1 cellular context compared by ENCODE assay signal in genomic region chr3:17030438-17030837, GRCh38.
TF ChIP-seq lines count a peak whose summit lies in the region.

No MANE protein-coding gene starts in this region.

TF ChIP-seq in GM23338, 12 proteins besides CTCF, POLR2A, EP300 and RAD21 (continued from another document):
- TF ChIP-seq, protein P1, sequence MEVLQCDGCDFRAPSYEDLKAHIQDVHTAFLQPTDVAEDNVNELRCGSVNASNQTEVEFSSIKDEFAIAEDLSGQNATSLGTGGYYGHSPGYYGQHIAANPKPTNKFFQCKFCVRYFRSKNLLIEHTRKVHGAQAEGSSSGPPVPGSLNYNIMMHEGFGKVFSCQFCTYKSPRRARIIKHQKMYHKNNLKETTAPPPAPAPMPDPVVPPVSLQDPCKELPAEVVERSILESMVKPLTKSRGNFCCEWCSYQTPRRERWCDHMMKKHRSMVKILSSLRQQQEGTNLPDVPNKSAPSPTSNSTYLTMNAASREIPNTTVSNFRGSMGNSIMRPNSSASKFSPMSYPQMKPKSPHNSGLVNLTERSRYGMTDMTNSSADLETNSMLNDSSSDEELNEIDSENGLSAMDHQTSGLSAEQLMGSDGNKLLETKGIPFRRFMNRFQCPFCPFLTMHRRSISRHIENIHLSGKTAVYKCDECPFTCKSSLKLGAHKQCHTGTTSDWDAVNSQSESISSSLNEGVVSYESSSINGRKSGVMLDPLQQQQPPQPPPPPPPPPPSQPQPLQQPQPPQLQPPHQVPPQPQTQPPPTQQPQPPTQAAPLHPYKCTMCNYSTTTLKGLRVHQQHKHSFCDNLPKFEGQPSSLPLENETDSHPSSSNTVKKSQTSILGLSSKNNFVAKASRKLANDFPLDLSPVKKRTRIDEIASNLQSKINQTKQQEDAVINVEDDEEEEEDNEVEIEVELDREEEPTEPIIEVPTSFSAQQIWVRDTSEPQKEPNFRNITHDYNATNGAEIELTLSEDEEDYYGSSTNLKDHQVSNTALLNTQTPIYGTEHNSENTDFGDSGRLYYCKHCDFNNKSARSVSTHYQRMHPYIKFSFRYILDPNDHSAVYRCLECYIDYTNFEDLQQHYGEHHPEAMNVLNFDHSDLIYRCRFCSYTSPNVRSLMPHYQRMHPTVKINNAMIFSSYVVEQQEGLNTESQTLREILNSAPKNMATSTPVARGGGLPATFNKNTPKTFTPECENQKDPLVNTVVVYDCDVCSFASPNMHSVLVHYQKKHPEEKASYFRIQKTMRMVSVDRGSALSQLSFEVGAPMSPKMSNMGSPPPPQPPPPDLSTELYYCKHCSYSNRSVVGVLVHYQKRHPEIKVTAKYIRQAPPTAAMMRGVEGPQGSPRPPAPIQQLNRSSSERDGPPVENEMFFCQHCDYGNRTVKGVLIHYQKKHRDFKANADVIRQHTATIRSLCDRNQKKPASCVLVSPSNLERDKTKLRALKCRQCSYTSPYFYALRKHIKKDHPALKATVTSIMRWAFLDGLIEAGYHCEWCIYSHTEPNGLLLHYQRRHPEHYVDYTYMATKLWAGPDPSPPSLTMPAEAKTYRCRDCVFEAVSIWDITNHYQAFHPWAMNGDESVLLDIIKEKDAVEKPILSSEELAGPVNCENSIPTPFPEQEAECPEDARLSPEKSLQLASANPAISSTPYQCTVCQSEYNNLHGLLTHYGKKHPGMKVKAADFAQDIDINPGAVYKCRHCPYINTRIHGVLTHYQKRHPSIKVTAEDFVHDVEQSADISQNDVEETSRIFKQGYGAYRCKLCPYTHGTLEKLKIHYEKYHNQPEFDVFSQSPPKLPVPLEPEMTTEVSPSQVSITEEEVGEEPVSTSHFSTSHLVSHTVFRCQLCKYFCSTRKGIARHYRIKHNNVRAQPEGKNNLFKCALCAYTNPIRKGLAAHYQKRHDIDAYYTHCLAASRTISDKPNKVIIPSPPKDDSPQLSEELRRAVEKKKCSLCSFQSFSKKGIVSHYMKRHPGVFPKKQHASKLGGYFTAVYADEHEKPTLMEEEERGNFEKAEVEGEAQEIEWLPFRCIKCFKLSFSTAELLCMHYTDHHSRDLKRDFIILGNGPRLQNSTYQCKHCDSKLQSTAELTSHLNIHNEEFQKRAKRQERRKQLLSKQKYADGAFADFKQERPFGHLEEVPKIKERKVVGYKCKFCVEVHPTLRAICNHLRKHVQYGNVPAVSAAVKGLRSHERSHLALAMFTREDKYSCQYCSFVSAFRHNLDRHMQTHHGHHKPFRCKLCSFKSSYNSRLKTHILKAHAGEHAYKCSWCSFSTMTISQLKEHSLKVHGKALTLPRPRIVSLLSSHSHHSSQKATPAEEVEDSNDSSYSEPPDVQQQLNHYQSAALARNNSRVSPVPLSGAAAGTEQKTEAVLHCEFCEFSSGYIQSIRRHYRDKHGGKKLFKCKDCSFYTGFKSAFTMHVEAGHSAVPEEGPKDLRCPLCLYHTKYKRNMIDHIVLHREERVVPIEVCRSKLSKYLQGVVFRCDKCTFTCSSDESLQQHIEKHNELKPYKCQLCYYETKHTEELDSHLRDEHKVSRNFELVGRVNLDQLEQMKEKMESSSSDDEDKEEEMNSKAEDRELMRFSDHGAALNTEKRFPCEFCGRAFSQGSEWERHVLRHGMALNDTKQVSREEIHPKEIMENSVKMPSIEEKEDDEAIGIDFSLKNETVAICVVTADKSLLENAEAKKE (CRISPR knock-in tag; IDR thresholded peaks at IDR 0.05): no peak
- TF ChIP-seq NANOG (IDR thresholded peaks at IDR 0.05; ENCODE audit: borderline replicate concordance) (no peak), STAT1 (IDR thresholded peaks at IDR 0.05; ENCODE audit: unreplicated experiment) (no peak), EZH2phosphoT487 (IDR thresholded peaks at IDR 0.05; ENCODE audit: unreplicated experiment) (no peak), ETS1 (IDR thresholded peaks at IDR 0.05) (no peak), CREB1 (CRISPR knock-in tag; IDR thresholded peaks at IDR 0.05; ENCODE audit: low read depth) (no peak), ZNF114 (CRISPR knock-in tag; IDR thresholded peaks at IDR 0.05) (no peak), JUNB (IDR thresholded peaks at IDR 0.05; ENCODE audit: unreplicated experiment) (no peak), EZH2 (IDR thresholded peaks at IDR 0.05; ENCODE audit: low read depth, unreplicated experiment) (no peak)
